15 cellular contexts compared by ENCODE assay signal in genomic region chr19:38844093-38844686, GRCh38. TPM values are rescaled to one million over a fixed set of nuclear protein-coding genes. Genes with fewer than 3 reads are reported as not detected.
A peak's percentile ranks its signal among the peaks of the same experiment; 100 is the strongest.
DNase-seq lines count a peak whose midpoint lies in the region; ATAC-seq and TF ChIP-seq lines count a peak whose summit lies in the region.
"Had no signal": no experiment of that assay in that cellular context is flagged by ENCODE, and none has a peak within 500 bp of the region (broad histone marks: within the 10 kb centered on the region; RNA-seq: fewer than 3 reads in every experiment).

No MANE protein-coding gene starts in this region.

- H3K36me3 Mint-ChIP-seq in activated T-helper 17 cell treated with anti-CD3 and anti-CD28 coated beads, Interleukin-2, amount 50 U/mL, for 72 hours (ENCODE audit: low read depth) = peaks cover 100% of the 10 kb centered on the region
- peaks cover 50% of the 10 kb centered on the region for H3K36me3 Mint-ChIP-seq in neural crest cell (ENCODE audit: low read depth)

- no peaks in the 10 kb centered on the region for H3K27me3 ChIP-seq in BLaER1 treated with 17β-estradiol and CSF1 and Interleukin-3, amounts not matched to agents 10 nM and 100 nM
- H3K27me3 ChIP-seq in DND-41 (ENCODE audit: insufficient read depth, low read length, poor library complexity) = no peaks in the 10 kb centered on the region
- H3K27me3 ChIP-seq: gastroesophageal sphincter, pancreas, SJSA1 had no signal

- peaks cover 91% of the 10 kb centered on the region for H3K79me2 ChIP-seq in DND-41 (ENCODE audit: insufficient read depth, low read length)

- TF ChIP-seq CTCF in DND-41 (IDR thresholded peaks at IDR 0.05; ENCODE audit: borderline replicate concordance, extremely low read depth, low read length, poor library complexity, severe bottlenecking) (no peak), neural crest cell (conservative IDR thresholded peaks at IDR 0.05) (no peak)

- peak overlapping the region; percentile 89 for H3K27ac Mint-ChIP-seq in activated T-helper 17 cell treated with anti-CD3 and anti-CD28 coated beads, Interleukin-2, amount 50 U/mL, for 72 hours
- H3K27ac Mint-ChIP-seq in neural crest cell (ENCODE audit: unreplicated experiment) = peak overlapping the region; percentile 37

- peak overlapping the region; percentile 99 for H3K4me3 Mint-ChIP-seq in activated T-helper 17 cell treated with anti-CD3 and anti-CD28 coated beads, Interleukin-2, amount 50 U/mL, for 72 hours
- H3K4me3 Mint-ChIP-seq in neural crest cell = peak overlapping the region; percentile 74

- no peaks in the 10 kb centered on the region for H3K9me3 Mint-ChIP-seq in activated T-helper 17 cell treated with anti-CD3 and anti-CD28 coated beads, Interleukin-2, amount 50 U/mL, for 72 hours
- H3K9me3 Mint-ChIP-seq in neural crest cell = no peaks in the 10 kb centered on the region

- H3K27ac ChIP-seq in BLaER1 treated with 17β-estradiol and CSF1 and Interleukin-3, amounts not matched to agents 10 nM and 100 nM = no peak overlapping the region; a peak in 1 of 22 replicates
- H3K27ac ChIP-seq in DND-41 (ENCODE audit: low read length) = no peak overlapping the region
- H3K27ac ChIP-seq: pancreas, SJSA1, WERI-Rb-1 had no signal

- no peak for ATAC-seq in DND-41 (ENCODE audit: insufficient read depth, low read depth)
- ATAC-seq in activated T-helper 17 cell treated with anti-CD3 and anti-CD28 coated beads, Interleukin-2, amount 50 U/mL, for 72 hours (replicated peaks) = peak; percentile 30
- ATAC-seq: gastroesophageal sphincter, pancreas had no signal

- H3K36me3 ChIP-seq in BLaER1 treated with 17β-estradiol and CSF1 and Interleukin-3, amounts not matched to agents 10 nM and 100 nM = peaks cover 95 to 99% (median 97%) of the 10 kb centered on the region in 11 experiments
- peaks cover 99% of the 10 kb centered on the region for H3K36me3 ChIP-seq in DND-41 (ENCODE audit: insufficient read depth, low read length)

- H4K20me1 ChIP-seq in BLaER1 treated with 17β-estradiol and CSF1 and Interleukin-3, amounts not matched to agents 10 nM and 100 nM = peaks cover 98 to 100% (median 99%) of the 10 kb centered on the region in 11 experiments
- H4K20me1 ChIP-seq in DND-41 (ENCODE audit: insufficient read depth, low read length) = peaks cover 94% of the 10 kb centered on the region

- H3K9ac ChIP-seq in BLaER1 treated with 17β-estradiol and CSF1 and Interleukin-3, amounts not matched to agents 10 nM and 100 nM = peak overlapping the region in 10 of 11 experiments; percentile 6 to 100 (median 51); a peak in 14 of 22 replicates
- H3K9ac ChIP-seq in DND-41 (ENCODE audit: low read depth, low read length) = no peak overlapping the region

- H2AFZ ChIP-seq in DND-41 (ENCODE audit: low read depth, low read length) = no peak overlapping the region

- H3K4me3 ChIP-seq in BLaER1 treated with 17β-estradiol and CSF1 and Interleukin-3, amounts not matched to agents 10 nM and 100 nM = peak overlapping the region in 1 of 10 experiments; percentile 12; a peak in 1 of 20 replicates
- no peak overlapping the region for H3K4me3 ChIP-seq in DND-41 (ENCODE audit: low read depth in 1 of 2, low read length in 2 of 2)
- H3K4me3 ChIP-seq: gastroesophageal sphincter, pancreas, SJSA1 had no signal

- peak overlapping the region in 10 of 11 experiments; percentile 7 to 100 (median 76); a peak in 18 of 22 replicates for H3K4me2 ChIP-seq in BLaER1 treated with 17β-estradiol and CSF1 and Interleukin-3, amounts not matched to agents 10 nM and 100 nM
- peak overlapping the region; percentile 16; the same call in 1 of the 2 replicates for H3K4me2 ChIP-seq in DND-41 (ENCODE audit: insufficient read depth, low read length)

- no peak for DNase-seq in DND-41
- no peak for DNase-seq in neural crest cell (ENCODE audit: low read depth, low spot score)
- DNase-seq in NCI-H510A (lab: John Stamatoyannopoulos, UW) = no peak
- DNase-seq in CD1c-positive myeloid dendritic cell (ENCODE audit: extremely low spot score) = no peak
- no peak for DNase-seq in DMS114 treated with DMSO at 0.1 percent for 48 hours (lab: John Stamatoyannopoulos, UW; ENCODE audit: unreplicated experiment)
- DNase-seq: activated effector memory CD4-positive, alpha-beta T cell treated with anti-CD3 and anti-CD28 coated beads, Interleukin-2, amount 50 U/mL, for 16 hours; caudate nucleus; COR-L47; WERI-Rb-1 had no signal

- no peaks in the 10 kb centered on the region for H3K9me3 ChIP-seq in BLaER1 treated with 17β-estradiol and CSF1 and Interleukin-3, amounts not matched to agents 10 nM and 100 nM (replicated peaks in 1 of 11)
- no peaks in the 10 kb centered on the region for H3K9me3 ChIP-seq in DND-41 (ENCODE audit: insufficient read depth, low read length, severe bottlenecking)
- H3K9me3 ChIP-seq: gastroesophageal sphincter, pancreas, SJSA1 had no signal

- no peaks in the 10 kb centered on the region for H3K27me3 Mint-ChIP-seq in activated T-helper 17 cell treated with anti-CD3 and anti-CD28 coated beads, Interleukin-2, amount 50 U/mL, for 72 hours
- H3K27me3 Mint-ChIP-seq in neural crest cell (ENCODE audit: low read depth) = peaks cover 8% of the 10 kb centered on the region

- H3K4me1 Mint-ChIP-seq in activated T-helper 17 cell treated with anti-CD3 and anti-CD28 coated beads, Interleukin-2, amount 50 U/mL, for 72 hours = peaks cover 59% of the 10 kb centered on the region
- H3K4me1 Mint-ChIP-seq in neural crest cell = peaks cover 45% of the 10 kb centered on the region

- H3K4me1 ChIP-seq in BLaER1 treated with 17β-estradiol and CSF1 and Interleukin-3, amounts not matched to agents 10 nM and 100 nM = peaks cover 55 to 82% (median 72%) of the 10 kb centered on the region in 10 experiments
- H3K4me1 ChIP-seq in DND-41 (ENCODE audit: insufficient read depth, low read length) = peaks cover 52% of the 10 kb centered on the region

RNA-seq across cellular contexts. Expression of gene HNRNPL, which starts 5.6 kb away (rescaled TPM):
- 100 to 1,000 TPM; 476 to 617 TPM for total RNA-seq in activated T-helper 17 cell treated with anti-CD3 and anti-CD28 coated beads, Interleukin-2, amount 50 U/mL, for 72 hours
- total RNA-seq in neural crest cell = 718 and 728 TPM in 2 replicates

RNA-seq across cellular contexts. Expression of gene ECH1, which starts 12.6 kb away (rescaled TPM):
- total RNA-seq in activated T-helper 17 cell treated with anti-CD3 and anti-CD28 coated beads, Interleukin-2, amount 50 U/mL, for 72 hours = 100 to 1,000 TPM; 162 to 183 TPM
- total RNA-seq in neural crest cell = 77.7 and 79.4 TPM in 2 replicates

RNA-seq across cellular contexts. Expression of gene LGALS4, which starts 31.4 kb away (rescaled TPM):
- 1 to 10 TPM; 1.2 to 1.7 TPM for total RNA-seq in activated T-helper 17 cell treated with anti-CD3 and anti-CD28 coated beads, Interleukin-2, amount 50 U/mL, for 72 hours
- 0.77 and 0.86 TPM in 2 replicates for total RNA-seq in neural crest cell
- total RNA-seq: SJSA1 had no signal

RNA-seq across cellular contexts. Expression of gene RINL, which starts 33.9 kb away (rescaled TPM):
- 100 to 1,000 TPM in 1 of 2 donors, 10 to 100 TPM in 1; 92.3 to 156 TPM for total RNA-seq in activated T-helper 17 cell treated with anti-CD3 and anti-CD28 coated beads, Interleukin-2, amount 50 U/mL, for 72 hours
- total RNA-seq in neural crest cell = 1.4 and 1.6 TPM in 2 replicates

RNA-seq across cellular contexts. Expression of gene LGALS7B, which starts 55.2 kb away (rescaled TPM):
- not detected for total RNA-seq in activated T-helper 17 cell treated with anti-CD3 and anti-CD28 coated beads, Interleukin-2, amount 50 U/mL, for 72 hours
- total RNA-seq in neural crest cell = not detected in 2 replicates
- total RNA-seq: mesenteric fat pad, pancreas, SJSA1 had no signal
